1 cellular context compared by ENCODE assay signal in genomic region chrX:65926095-65927019, GRCh38.
TF ChIP-seq lines count a peak whose summit lies in the region.

No MANE protein-coding gene starts in this region.

TF ChIP-seq in GM12878, 131 proteins besides CTCF, POLR2A, EP300 and RAD21 (continued from another document and continues in another):
- TF ChIP-seq ZNF592 (IDR thresholded peaks at IDR 0.05) (no peak), RFX5 (IDR thresholded peaks at IDR 0.05; ENCODE audit: low read depth, low read length) (no peak), ZBTB40 (IDR thresholded peaks at IDR 0.05; ENCODE audit: borderline replicate concordance) (no peak), NR2C2 (IDR thresholded peaks at IDR 0.05; ENCODE audit: borderline replicate concordance, control insufficient read depth, insufficient read length, low read depth) (no peak), MAX (IDR thresholded peaks at IDR 0.05; ENCODE audit: low read depth, low read length) (0 out of 2 replicates have a peak, but pooled peaks have one; percentile 18), CBX5 (IDR thresholded peaks at IDR 0.05; ENCODE audit: low read depth) (no peak), ETV6 (conservative IDR thresholded peaks at IDR 0.05 in 1 of 2, IDR thresholded peaks at IDR 0.05 in 1 of 2; ENCODE audit: borderline replicate concordance in 1 of 2, low read depth in 1 of 2) (peak in 1 of 2 experiments; percentile 78; a peak in 2 of 4 replicates), NKRF (conservative IDR thresholded peaks at IDR 0.05) (no peak), MLLT1 (IDR thresholded peaks at IDR 0.05) (no peak), ASH2L (IDR thresholded peaks at IDR 0.05; ENCODE audit: borderline replicate concordance, low read depth) (no peak), BHLHE40 (IDR thresholded peaks at IDR 0.05; ENCODE audit: borderline replicate concordance in 1 of 2, low read depth in 2 of 2, low read length in 1 of 2) (0 out of 4 replicates have a peak, but pooled peaks of 1 of the 2 experiments have one; percentile 15), E2F4 (IDR thresholded peaks at IDR 0.05; ENCODE audit: low read depth, low read length) (no peak), IRF3 (IDR thresholded peaks at IDR 0.05) (no peak), PAX8 (IDR thresholded peaks at IDR 0.05) (no peak), SREBF1 (IDR thresholded peaks at IDR 0.05; ENCODE audit: low read length) (no peak), TCF3 (IDR thresholded peaks at IDR 0.05; ENCODE audit: borderline replicate concordance, insufficient read depth, low read depth, low read length) (no peak), ELK1 (IDR thresholded peaks at IDR 0.05; ENCODE audit: low read depth, low read length) (no peak), BACH1 (IDR thresholded peaks at IDR 0.05; ENCODE audit: borderline replicate concordance) (no peak), GABPA (IDR thresholded peaks at IDR 0.05; ENCODE audit: low read depth) (no peak), PAX5 (IDR thresholded peaks at IDR 0.05; ENCODE audit: borderline replicate concordance, low read depth, low read length) (no peak), MEF2B (IDR thresholded peaks at IDR 0.05; ENCODE audit: partially characterized antibody, poor library complexity, severe bottlenecking) (no peak), NFIC (IDR thresholded peaks at IDR 0.05; ENCODE audit: low read depth, low read length) (peak; percentile 64), SRF (IDR thresholded peaks at IDR 0.05; ENCODE audit: low read depth in 2 of 2, low read length in 2 of 2) (no peak), MTA2 (IDR thresholded peaks at IDR 0.05; ENCODE audit: low read depth) (no peak), IRF4 (IDR thresholded peaks at IDR 0.05; ENCODE audit: low read depth, low read length) (0 out of 2 replicates have a peak, but pooled peaks have one; percentile 37), BRCA1 (IDR thresholded peaks at IDR 0.05; ENCODE audit: low read depth, low read length) (no peak), STAT3 (IDR thresholded peaks at IDR 0.05; ENCODE audit: low read depth, low read length) (no peak), BCL3 (IDR thresholded peaks at IDR 0.05; ENCODE audit: borderline replicate concordance, insufficient read depth, low read depth, low read length, poor library complexity, severe bottlenecking) (no peak), E4F1 (IDR thresholded peaks at IDR 0.05; ENCODE audit: borderline replicate concordance, partially characterized antibody) (no peak), ZBTB11 (CRISPR knock-in tag; IDR thresholded peaks at IDR 0.05) (no peak)
